Comparison of ENCODE assay signal across 21 cellular contexts in the genomic region with DNA sequence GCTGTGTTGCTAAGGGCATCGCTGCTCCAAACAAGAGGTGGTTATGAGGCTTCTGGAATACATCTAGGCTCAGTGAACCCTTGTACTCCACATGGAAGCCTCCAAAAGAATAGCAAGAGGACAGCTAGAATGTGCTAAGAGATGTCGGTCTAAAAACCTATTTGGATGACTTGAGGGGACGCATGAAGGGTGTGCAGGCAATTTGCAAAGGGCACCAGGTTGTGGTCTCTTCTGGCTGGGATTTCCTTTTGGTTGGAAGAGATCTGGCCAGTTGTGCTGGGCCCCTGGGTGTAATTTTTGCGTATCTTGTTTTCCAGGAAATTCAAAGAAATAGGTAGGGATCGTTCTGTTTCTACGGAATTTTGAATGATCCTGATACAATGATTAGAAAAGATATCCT. TPM values are rescaled to one million over a fixed set of nuclear protein-coding genes. Genes with fewer than 3 reads are reported as not detected.
DNase-seq lines count a peak whose midpoint lies in the region; ATAC-seq and TF ChIP-seq lines count a peak whose summit lies in the region.
"Had no signal": no experiment of that assay in that cellular context is flagged by ENCODE, and none has a peak within 500 bp of the region (broad histone marks: within the 10 kb centered on the region; RNA-seq: fewer than 3 reads in every experiment).

No MANE protein-coding gene starts in this region.

- no peak overlapping the region for H3K4me3 Mint-ChIP-seq in activated CD4-positive, alpha-beta memory T cell treated with anti-CD3 and anti-CD28 coated beads for 36 hours
- H3K4me3 Mint-ChIP-seq in activated CD4-positive, alpha-beta memory T cell treated with anti-CD3 and anti-CD28 coated beads, Interleukin-2, amount 10 ng/mL, durations not matched to agents 7 days and 5 days: no peak overlapping the region
- H3K4me3 Mint-ChIP-seq in brain (peak overlapping the region in 4 of 5 experiments; percentile 40 to 93 (median 65)), naive B cell (peak overlapping the region in 7 of 8 donors; percentile 26 to 99 (median 82))
- H3K4me3 Mint-ChIP-seq: mesothelial cell of epicardium; stimulated activated naive CD8-positive, alpha-beta T cell treated with anti-CD3 and anti-CD28 coated beads, Interleukin-15, Interleukin-2, amounts not matched to agents 100 ng/mL and 50 ng/mL, for 24 hours had no signal

- H3K4me2 ChIP-seq in Loucy (ENCODE audit: low read depth, low read length, poor library complexity, severe bottlenecking): peak overlapping the region; percentile 94
- H3K4me2 ChIP-seq: A549 had no signal

- ATAC-seq in naive B cell (ENCODE audit: low read depth in 2 of 2): no peak
- ATAC-seq in GM18505 (IDR thresholded peaks at IDR 0.05; ENCODE audit: unreplicated experiment): no peak
- no peak for ATAC-seq in HG02571 (IDR thresholded peaks at IDR 0.05; ENCODE audit: unreplicated experiment)
- ATAC-seq: A549, K562, left colon had no signal

- H3K79me2 ChIP-seq in Loucy (ENCODE audit: insufficient read depth, low read length): peaks cover 64% of the 10 kb centered on the region

- no peaks in the 10 kb centered on the region for H3F3A ChIP-seq in Loucy (ENCODE audit: low read depth)

- intact Hi-C loops in activated CD4-positive, alpha-beta memory T cell treated with anti-CD3 and anti-CD28 coated beads for 36 hours (cut with micrococcal nuclease): loop anchor here (10.0 kb wide), 1 partner anchor 1031 kb away; a partner anchor contains a TSS

- H3K4me1 ChIP-seq in Loucy (ENCODE audit: insufficient read depth, low read length, poor library complexity, severe bottlenecking): peaks cover 59% of the 10 kb centered on the region

- peak overlapping the region; percentile 59 for H3K4me3 ChIP-seq in Loucy (ENCODE audit: low read length, poor library complexity, severe bottlenecking)
- H3K4me3 ChIP-seq: A549, colonic mucosa, K562, upper lobe of left lung had no signal

- H3K4me1 Mint-ChIP-seq in activated CD4-positive, alpha-beta memory T cell treated with anti-CD3 and anti-CD28 coated beads for 36 hours (ENCODE audit: low read depth): peaks cover 64% of the 10 kb centered on the region
- peaks cover 63% of the 10 kb centered on the region for H3K4me1 Mint-ChIP-seq in activated CD4-positive, alpha-beta memory T cell treated with anti-CD3 and anti-CD28 coated beads, Interleukin-2, amount 10 ng/mL, durations not matched to agents 7 days and 5 days
- H3K4me1 Mint-ChIP-seq in brain (peaks cover 60% of the 10 kb centered on the region), naive B cell (peaks cover 54 to 76% (median 70%) of the 10 kb centered on the region in 3 donors)

- no peaks in the 10 kb centered on the region for H3K36me3 ChIP-seq in Loucy (ENCODE audit: insufficient read depth, low read length)
- H3K36me3 ChIP-seq: colonic mucosa, upper lobe of left lung had no signal

- peaks cover 4% of the 10 kb centered on the region for H3K36me3 Mint-ChIP-seq in activated CD4-positive, alpha-beta memory T cell treated with anti-CD3 and anti-CD28 coated beads for 36 hours
- H3K36me3 Mint-ChIP-seq in activated CD4-positive, alpha-beta memory T cell treated with anti-CD3 and anti-CD28 coated beads, Interleukin-2, amount 10 ng/mL, durations not matched to agents 7 days and 5 days (ENCODE audit: low read depth): peaks cover 52% of the 10 kb centered on the region
- H3K36me3 Mint-ChIP-seq in brain (peaks cover 8% of the 10 kb centered on the region), naive B cell (peaks cover 4 to 5% of the 10 kb centered on the region in 2 donors)
- H3K36me3 Mint-ChIP-seq: mesothelial cell of epicardium had no signal

- CTCF ChIA-PET in activated CD4-positive, alpha-beta memory T cell treated with anti-CD3 and anti-CD28 coated beads for 36 hours (lab: Charles Lee): interaction anchor here (1.3 to 2.8 kb wide), 2 partner anchors 9 to 11 kb away, joined by 4 to 8 read pairs; no protein-coding TSS in a partner anchor
- CTCF ChIA-PET in activated CD4-positive, alpha-beta memory T cell treated with anti-CD3 and anti-CD28 coated beads, Interleukin-2, amount 10 ng/mL, durations not matched to agents 7 days and 5 days (lab: Charles Lee): interaction anchor here (1.2 to 1.3 kb wide), 2 partner anchors 9 to 45 kb away, joined by 5 read pairs; a partner anchor contains a TSS

- no peaks in the 10 kb centered on the region for H4K20me1 ChIP-seq in Loucy (ENCODE audit: insufficient read depth, low read length, poor library complexity, severe bottlenecking)

- peak overlapping the region; percentile 41 for H3K9ac ChIP-seq in Loucy (ENCODE audit: low read depth, low read length, poor library complexity, severe bottlenecking)

- H3K9me3 Mint-ChIP-seq in activated CD4-positive, alpha-beta memory T cell treated with anti-CD3 and anti-CD28 coated beads for 36 hours: no peaks in the 10 kb centered on the region
- H3K9me3 Mint-ChIP-seq in activated CD4-positive, alpha-beta memory T cell treated with anti-CD3 and anti-CD28 coated beads, Interleukin-2, amount 10 ng/mL, durations not matched to agents 7 days and 5 days: no peaks in the 10 kb centered on the region
- no peaks in the 10 kb centered on the region for H3K9me3 Mint-ChIP-seq in brain
- peaks cover 0 to 2% (median 0%) of the 10 kb centered on the region in 7 donors for H3K9me3 Mint-ChIP-seq in naive B cell
- H3K9me3 Mint-ChIP-seq: mesothelial cell of epicardium; stimulated activated naive CD8-positive, alpha-beta T cell treated with anti-CD3 and anti-CD28 coated beads, Interleukin-15, Interleukin-2, amounts not matched to agents 100 ng/mL and 50 ng/mL, for 24 hours had no signal

- no peaks in the 10 kb centered on the region for H3K9me2 ChIP-seq in Loucy (replicated peaks; ENCODE audit: low read depth, low read length)

- H2AFZ ChIP-seq in Loucy (ENCODE audit: low read length): no peak overlapping the region

- H3K27me3 ChIP-seq in Loucy (ENCODE audit: insufficient read depth, low read length, poor library complexity, severe bottlenecking): no peaks in the 10 kb centered on the region

- no peaks in the 10 kb centered on the region for H3K9me3 ChIP-seq in Loucy (ENCODE audit: insufficient read depth, low read depth, low read length)
- H3K9me3 ChIP-seq: A549, colonic mucosa, upper lobe of left lung had no signal

- TF ChIP-seq CTCF in Loucy (conservative IDR thresholded peaks at IDR 0.05; ENCODE audit: low read length) (no peak), brain (conservative IDR thresholded peaks at IDR 0.05) (no peak)

- DNase-seq in activated CD4-positive, alpha-beta memory T cell treated with anti-CD3 and anti-CD28 coated beads for 36 hours: no peak
- no peak for DNase-seq in activated CD4-positive, alpha-beta memory T cell treated with anti-CD3 and anti-CD28 coated beads, Interleukin-2, amount 10 ng/mL, durations not matched to agents 7 days and 5 days
- DNase-seq in naive B cell: no peak
- DNase-seq in NAMALWA (ENCODE audit: low spot score): no peak
- DNase-seq: activated gamma-delta T cell, colonic mucosa, DND-41, H7, left colon, NCI-H2029, NCI-H524, SW 1271, upper lobe of left lung had no signal

- no peaks in the 10 kb centered on the region for H3K27me3 Mint-ChIP-seq in activated CD4-positive, alpha-beta memory T cell treated with anti-CD3 and anti-CD28 coated beads for 36 hours
- H3K27me3 Mint-ChIP-seq in activated CD4-positive, alpha-beta memory T cell treated with anti-CD3 and anti-CD28 coated beads, Interleukin-2, amount 10 ng/mL, durations not matched to agents 7 days and 5 days: no peaks in the 10 kb centered on the region
- peaks cover 20% of the 10 kb centered on the region for H3K27me3 Mint-ChIP-seq in brain
- H3K27me3 Mint-ChIP-seq in naive B cell: no peaks in the 10 kb centered on the region

- H3K27ac Mint-ChIP-seq in activated CD4-positive, alpha-beta memory T cell treated with anti-CD3 and anti-CD28 coated beads for 36 hours: peak overlapping the region; percentile 69
- no peak overlapping the region for H3K27ac Mint-ChIP-seq in activated CD4-positive, alpha-beta memory T cell treated with anti-CD3 and anti-CD28 coated beads, Interleukin-2, amount 10 ng/mL, durations not matched to agents 7 days and 5 days
- H3K27ac Mint-ChIP-seq in brain (peak overlapping the region in 2 of 5 experiments; percentile 41 to 64), naive B cell (peak overlapping the region; percentile 4 to 91 (median 45))
- H3K27ac Mint-ChIP-seq: mesothelial cell of epicardium had no signal

- POLR2A ChIA-PET in activated CD4-positive, alpha-beta memory T cell treated with anti-CD3 and anti-CD28 coated beads for 36 hours (lab: Charles Lee): interaction anchor here (1.1 kb wide), 1 partner anchor 16 kb away, joined by 3 read pairs; no protein-coding TSS in a partner anchor
- POLR2A ChIA-PET in activated CD4-positive, alpha-beta memory T cell treated with anti-CD3 and anti-CD28 coated beads, Interleukin-2, amount 10 ng/mL, durations not matched to agents 7 days and 5 days (lab: Charles Lee): interaction anchor here (7.1 kb wide), 1 partner anchor 11 kb away, joined by 192 read pairs; no protein-coding TSS in a partner anchor

- TF ChIP-seq POLR2A in GM18505 (IDR thresholded peaks at IDR 0.05; ENCODE audit: borderline replicate concordance, extremely low read depth, insufficient read depth, insufficient read length): no peak

RNA-seq across cellular contexts. Expression of a gene that starts 4.2 kb away (rescaled TPM):
- total RNA-seq in activated CD4-positive, alpha-beta memory T cell treated with anti-CD3 and anti-CD28 coated beads for 36 hours: 1 to 10 TPM; 8.6 to 9.5 TPM
- 10 to 100 TPM; 14.1 to 14.7 TPM for total RNA-seq in activated CD4-positive, alpha-beta memory T cell treated with anti-CD3 and anti-CD28 coated beads, Interleukin-2, amount 10 ng/mL, durations not matched to agents 7 days and 5 days
- polyA plus RNA-seq in brain (ENCODE audit: insufficient read depth, low read depth, low replicate concordance): 4.9 TPM
- polyA plus RNA-seq in naive B cell (ENCODE audit: low read depth in 6 of 6): 10 to 100 TPM; 11.7 to 24.2 (median 18.0) TPM
- polyA plus RNA-seq: K562 had no signal

RNA-seq across cellular contexts. Expression of a gene that starts 45.4 kb away (rescaled TPM):
- total RNA-seq in activated CD4-positive, alpha-beta memory T cell treated with anti-CD3 and anti-CD28 coated beads for 36 hours: 10 to 100 TPM; 39.7 to 47.1 TPM
- total RNA-seq in activated CD4-positive, alpha-beta memory T cell treated with anti-CD3 and anti-CD28 coated beads, Interleukin-2, amount 10 ng/mL, durations not matched to agents 7 days and 5 days: 10 to 100 TPM; 45.5 to 47.9 TPM
- polyA plus RNA-seq in brain (ENCODE audit: insufficient read depth, low read depth, low replicate concordance): 14.7 TPM
- 10 to 100 TPM; 32.9 to 47.5 (median 42.9) TPM for polyA plus RNA-seq in naive B cell (ENCODE audit: low read depth in 6 of 6)

Comparison
In these comparisons a context has a peak if more than half of its experiments do, and no peak if none do; other contexts are left out.
1. H3K4me3 Mint-ChIP-seq: peak in brain (4 of 5) and naive B cell (7 of 8); none in activated CD4-positive, alpha-beta memory T cell treated with anti-CD3 and anti-CD28 coated beads for 36 hours (single experiment) and activated CD4-positive, alpha-beta memory T cell treated with anti-CD3 and anti-CD28 coated beads, Interleukin-2, amount 10 ng/mL, durations not matched to agents 7 days and 5 days (single experiment).